Comparison of ENCODE assay signal across 8 cellular contexts in the genomic region with DNA sequence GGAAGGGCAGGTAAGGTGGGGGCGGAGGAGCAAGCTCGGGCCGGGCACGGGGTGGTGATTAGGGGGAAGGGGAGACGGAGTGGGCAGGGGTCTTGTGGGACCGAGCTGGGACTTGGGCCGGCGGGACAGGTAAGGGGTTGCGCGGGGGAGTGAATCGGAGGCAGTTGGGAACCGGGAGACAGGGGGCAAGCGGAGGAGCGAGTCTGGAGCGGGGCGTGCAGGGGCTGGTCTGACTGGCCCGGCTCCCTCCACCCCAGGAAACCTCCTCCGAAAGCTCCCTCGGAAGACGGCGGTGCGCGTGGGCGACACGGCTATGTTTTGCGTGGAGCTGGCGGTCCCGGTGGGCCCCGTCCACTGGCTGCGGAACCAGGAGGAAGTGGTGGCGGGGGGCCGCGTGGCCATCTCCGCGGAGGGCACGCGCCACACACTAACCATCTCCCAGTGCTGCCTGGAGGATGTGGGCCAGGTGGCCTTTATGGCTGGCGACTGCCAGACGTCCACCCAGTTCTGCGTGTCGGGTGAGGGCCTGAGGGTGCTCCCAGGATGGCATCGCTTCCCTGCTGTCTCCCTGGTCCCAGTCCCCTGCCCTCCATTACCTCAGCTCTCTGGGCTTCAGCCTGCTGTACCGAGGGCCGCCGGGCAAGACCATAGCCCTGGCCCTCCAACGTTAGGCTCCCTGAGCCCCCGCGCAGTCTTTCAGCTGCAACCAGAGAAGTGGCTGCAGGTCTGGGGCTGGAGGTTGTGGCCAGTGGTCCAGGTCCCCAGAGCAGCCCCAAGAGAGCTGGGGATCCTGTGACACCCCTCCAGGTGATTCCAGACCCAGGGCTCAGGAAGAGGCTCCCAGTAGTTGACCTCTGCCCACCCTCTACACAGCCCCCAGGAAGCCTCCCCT. TPM values are rescaled to one million over a fixed set of nuclear protein-coding genes. Genes with fewer than 3 reads are reported as not detected.
DNase-seq lines count a peak whose midpoint lies in the region; ATAC-seq and TF ChIP-seq lines count a peak whose summit lies in the region.

No MANE protein-coding gene starts in this region.

- peak overlapping the region; percentile 74 for H3K9ac ChIP-seq in ES-I3 (ENCODE audit: low read depth, low read length)

- H3K4me1 ChIP-seq in ES-I3 (ENCODE audit: insufficient read depth, low read length): no peaks in the 10 kb centered on the region

- no peak for ATAC-seq in T-cell (replicated peaks in 1 of 4)
- ATAC-seq in GM18870 (IDR thresholded peaks at IDR 0.05; ENCODE audit: unreplicated experiment): no peak
- no peak for ATAC-seq in HG03469 (IDR thresholded peaks at IDR 0.05; ENCODE audit: unreplicated experiment)

- peaks cover 9 to 12% (median 10%) of the 10 kb centered on the region in 3 donors for H3K4me1 Mint-ChIP-seq in T-cell

- no peaks in the 10 kb centered on the region for H3K27me3 Mint-ChIP-seq in T-cell

- POLR2A ChIA-PET in T-cell (lab: Charles Lee): no interaction called here

- H3K36me3 ChIP-seq in ES-I3 (ENCODE audit: insufficient read depth, low read length): peaks cover 3% of the 10 kb centered on the region

- DNase-seq in T-cell (peak in 1 of 34 experiments; percentile 24), foreskin fibroblast (no peak), skeletal muscle cell (ENCODE audit: low read depth) (no peak), NCI-H82 (lab: John Stamatoyannopoulos, UW) (no peak), activated gamma-delta T cell (lab: John Stamatoyannopoulos, UW) (no peak)

- H3K27ac Mint-ChIP-seq in T-cell: no peak overlapping the region

- CTCF ChIA-PET in T-cell (lab: Charles Lee): interaction anchor here in 1 of 2 donors (0.8 kb wide), 1 partner anchor 10 kb away, joined by 4 read pairs; no protein-coding TSS in a partner anchor

- peak overlapping the region; percentile 35 to 37 for H3K4me3 ChIP-seq in foreskin fibroblast (ENCODE audit: low read depth in 1 of 2, low read length in 2 of 2)
- peak overlapping the region; percentile 56 for H3K4me3 ChIP-seq in skeletal muscle cell (ENCODE audit: low read depth, low read length)

- no peak for TF ChIP-seq CTCF in foreskin fibroblast (IDR thresholded peaks at IDR 0.05; ENCODE audit: low read depth, low read length)

- H3K9me3 ChIP-seq in ES-I3 (ENCODE audit: control insufficient read depth, insufficient read depth, low read length): no peaks in the 10 kb centered on the region

- H3K36me3 Mint-ChIP-seq in T-cell: peaks cover 5% of the 10 kb centered on the region

- no peaks in the 10 kb centered on the region for H3K9me3 Mint-ChIP-seq in T-cell

- H3K4me3 Mint-ChIP-seq in T-cell: peak overlapping the region; percentile 60 to 90 (median 68)

RNA-seq across cellular contexts. Expression of gene OBSCN, which starts 6.3 kb away (rescaled TPM):
- total RNA-seq in T-cell: 100 to 1,000 TPM in 2 of 5 donors, 10 to 100 TPM in 3; 77.9 to 133 (median 81.4) TPM

RNA-seq across cellular contexts. Expression of gene IBA57, which starts 48.6 kb away (rescaled TPM):
- 10 to 100 TPM; 10.6 to 18.3 (median 12.6) TPM for total RNA-seq in T-cell
